Comparison of ENCODE assay signal across 1 cellular context in the genomic region with DNA sequence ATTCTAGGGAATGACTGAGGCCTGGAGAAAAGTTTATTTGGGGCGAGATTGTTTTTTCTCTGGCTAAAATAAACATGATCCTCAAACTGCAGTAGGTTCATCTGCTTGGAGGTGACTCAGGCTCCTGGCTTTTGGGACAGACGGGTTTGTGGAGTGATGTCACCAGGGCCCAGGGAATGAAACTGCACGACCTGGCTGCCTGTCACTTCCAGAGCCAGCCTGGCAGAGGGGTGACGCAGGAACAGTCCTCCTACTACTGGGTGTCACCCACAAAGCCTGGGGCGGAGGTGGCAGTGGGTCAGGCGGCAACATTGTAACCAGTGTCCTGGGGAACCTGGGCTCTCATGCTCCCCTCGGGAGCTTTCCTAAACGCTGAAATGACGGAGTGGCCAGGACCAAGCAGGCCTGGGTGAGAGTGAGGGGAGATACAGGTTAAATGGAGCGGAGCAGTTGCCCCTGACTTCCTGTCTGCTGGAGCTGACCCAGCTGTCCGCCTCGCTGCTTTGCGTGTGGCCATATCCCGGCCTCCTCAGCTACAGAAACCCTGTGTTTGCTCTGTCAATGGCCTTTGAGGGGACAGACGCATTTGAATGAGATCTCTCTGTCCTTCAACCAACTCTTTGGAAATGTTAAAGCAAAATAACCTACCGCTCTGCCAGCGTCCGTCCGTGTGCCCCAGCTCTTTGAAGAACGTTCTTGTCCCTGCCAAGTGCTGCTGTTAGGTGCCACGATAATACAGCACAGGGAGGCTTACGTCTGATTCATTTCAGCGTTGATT.
A peak's percentile ranks its signal among the peaks of the same experiment; 100 is the strongest.
TF ChIP-seq lines count a peak whose summit lies in the region.

No MANE protein-coding gene starts in this region.

TF ChIP-seq in HepG2, 621 proteins besides CTCF, POLR2A, EP300 and RAD21 (continues in another document):
- TF ChIP-seq PHF20 (CRISPR knock-in tag; IDR thresholded peaks at IDR 0.05) (0 out of 2 replicates have a peak, but pooled peaks have one; percentile 32), RBAK (CRISPR knock-in tag; IDR thresholded peaks at IDR 0.05) (no peak), TAF1 (CRISPR knock-in tag; IDR thresholded peaks at IDR 0.05) (peak; percentile 16; the same call in 1 of the 2 replicates), SMYD3 (CRISPR knock-in tag; IDR thresholded peaks at IDR 0.05) (no peak), NRL (CRISPR knock-in tag; IDR thresholded peaks at IDR 0.05; ENCODE audit: borderline replicate concordance) (peak; percentile 45; the same call in 1 of the 2 replicates), HNRNPL (IDR thresholded peaks at IDR 0.05; ENCODE audit: low read depth, low read length) (peak; percentile 76), ZNF547 (CRISPR knock-in tag; IDR thresholded peaks at IDR 0.05) (0 out of 2 replicates have a peak, but pooled peaks have one; percentile 31), ZEB1 (IDR thresholded peaks at IDR 0.05; ENCODE audit: insufficient replicate concordance, low read depth) (no peak), ZNF652 (CRISPR knock-in tag; IDR thresholded peaks at IDR 0.05; ENCODE audit: borderline replicate concordance, low read depth) (no peak), ZNF790 (CRISPR knock-in tag; IDR thresholded peaks at IDR 0.05; ENCODE audit: borderline replicate concordance) (no peak), SP140L (CRISPR knock-in tag; IDR thresholded peaks at IDR 0.05; ENCODE audit: borderline replicate concordance) (no peak), ZNF33A (CRISPR knock-in tag; IDR thresholded peaks at IDR 0.05; ENCODE audit: borderline replicate concordance) (no peak), TCF12 (IDR thresholded peaks at IDR 0.05) (no peak), TCF12 (CRISPR knock-in tag; IDR thresholded peaks at IDR 0.05) (no peak), NFIB (CRISPR knock-in tag; IDR thresholded peaks at IDR 0.05; ENCODE audit: borderline replicate concordance) (no peak), PHF8 (CRISPR knock-in tag; IDR thresholded peaks at IDR 0.05) (peak; percentile 6; the same call in 1 of the 2 replicates), GABPB1 (CRISPR knock-in tag; IDR thresholded peaks at IDR 0.05) (0 out of 2 replicates have a peak, but pooled peaks have one; percentile 42), ZBTB21 (CRISPR knock-in tag; IDR thresholded peaks at IDR 0.05) (0 out of 2 replicates have a peak, but pooled peaks have one; percentile 26), U2AF2 (IDR thresholded peaks at IDR 0.05; ENCODE audit: low read depth, low read length) (no peak), SALL1 (CRISPR knock-in tag; IDR thresholded peaks at IDR 0.05) (peak; percentile 57), KDM4B (CRISPR knock-in tag; IDR thresholded peaks at IDR 0.05) (no peak), LCORL (IDR thresholded peaks at IDR 0.05) (no peak), LCORL (CRISPR knock-in tag; IDR thresholded peaks at IDR 0.05) (peak; percentile 49; the same call in 1 of the 2 replicates), ZNF788 (CRISPR knock-in tag; IDR thresholded peaks at IDR 0.05; ENCODE audit: borderline replicate concordance) (0 out of 2 replicates have a peak, but pooled peaks have one; percentile 26), GABPA (IDR thresholded peaks at IDR 0.05; ENCODE audit: low read depth, low read length) (no peak), GABPA (CRISPR knock-in tag; IDR thresholded peaks at IDR 0.05; ENCODE audit: low read depth) (0 out of 2 replicates have a peak, but pooled peaks have one; percentile 18), MED8 (CRISPR knock-in tag; IDR thresholded peaks at IDR 0.05; ENCODE audit: insufficient replicate concordance) (no peak), ZNF251 (CRISPR knock-in tag; IDR thresholded peaks at IDR 0.05) (no peak), ZNF746 (CRISPR knock-in tag; IDR thresholded peaks at IDR 0.05) (no peak), FOXC1 (CRISPR knock-in tag; IDR thresholded peaks at IDR 0.05; ENCODE audit: borderline replicate concordance) (no peak)
- TF ChIP-seq, protein P1, sequence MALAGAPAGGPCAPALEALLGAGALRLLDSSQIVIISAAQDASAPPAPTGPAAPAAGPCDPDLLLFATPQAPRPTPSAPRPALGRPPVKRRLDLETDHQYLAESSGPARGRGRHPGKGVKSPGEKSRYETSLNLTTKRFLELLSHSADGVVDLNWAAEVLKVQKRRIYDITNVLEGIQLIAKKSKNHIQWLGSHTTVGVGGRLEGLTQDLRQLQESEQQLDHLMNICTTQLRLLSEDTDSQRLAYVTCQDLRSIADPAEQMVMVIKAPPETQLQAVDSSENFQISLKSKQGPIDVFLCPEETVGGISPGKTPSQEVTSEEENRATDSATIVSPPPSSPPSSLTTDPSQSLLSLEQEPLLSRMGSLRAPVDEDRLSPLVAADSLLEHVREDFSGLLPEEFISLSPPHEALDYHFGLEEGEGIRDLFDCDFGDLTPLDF (CRISPR knock-in tag; IDR thresholded peaks at IDR 0.05), result no peak
- TF ChIP-seq, protein P2, sequence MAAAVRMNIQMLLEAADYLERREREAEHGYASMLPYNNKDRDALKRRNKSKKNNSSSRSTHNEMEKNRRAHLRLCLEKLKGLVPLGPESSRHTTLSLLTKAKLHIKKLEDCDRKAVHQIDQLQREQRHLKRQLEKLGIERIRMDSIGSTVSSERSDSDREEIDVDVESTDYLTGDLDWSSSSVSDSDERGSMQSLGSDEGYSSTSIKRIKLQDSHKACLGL (CRISPR knock-in tag; IDR thresholded peaks at IDR 0.05), result no peak
- TF ChIP-seq, protein P3, sequence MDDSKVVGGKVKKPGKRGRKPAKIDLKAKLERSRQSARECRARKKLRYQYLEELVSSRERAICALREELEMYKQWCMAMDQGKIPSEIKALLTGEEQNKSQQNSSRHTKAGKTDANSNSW (CRISPR knock-in tag; IDR thresholded peaks at IDR 0.05; ENCODE audit: borderline replicate concordance), result no peak
- TF ChIP-seq, protein P4, sequence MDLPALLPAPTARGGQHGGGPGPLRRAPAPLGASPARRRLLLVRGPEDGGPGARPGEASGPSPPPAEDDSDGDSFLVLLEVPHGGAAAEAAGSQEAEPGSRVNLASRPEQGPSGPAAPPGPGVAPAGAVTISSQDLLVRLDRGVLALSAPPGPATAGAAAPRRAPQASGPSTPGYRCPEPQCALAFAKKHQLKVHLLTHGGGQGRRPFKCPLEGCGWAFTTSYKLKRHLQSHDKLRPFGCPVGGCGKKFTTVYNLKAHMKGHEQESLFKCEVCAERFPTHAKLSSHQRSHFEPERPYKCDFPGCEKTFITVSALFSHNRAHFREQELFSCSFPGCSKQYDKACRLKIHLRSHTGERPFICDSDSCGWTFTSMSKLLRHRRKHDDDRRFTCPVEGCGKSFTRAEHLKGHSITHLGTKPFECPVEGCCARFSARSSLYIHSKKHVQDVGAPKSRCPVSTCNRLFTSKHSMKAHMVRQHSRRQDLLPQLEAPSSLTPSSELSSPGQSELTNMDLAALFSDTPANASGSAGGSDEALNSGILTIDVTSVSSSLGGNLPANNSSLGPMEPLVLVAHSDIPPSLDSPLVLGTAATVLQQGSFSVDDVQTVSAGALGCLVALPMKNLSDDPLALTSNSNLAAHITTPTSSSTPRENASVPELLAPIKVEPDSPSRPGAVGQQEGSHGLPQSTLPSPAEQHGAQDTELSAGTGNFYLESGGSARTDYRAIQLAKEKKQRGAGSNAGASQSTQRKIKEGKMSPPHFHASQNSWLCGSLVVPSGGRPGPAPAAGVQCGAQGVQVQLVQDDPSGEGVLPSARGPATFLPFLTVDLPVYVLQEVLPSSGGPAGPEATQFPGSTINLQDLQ (CRISPR knock-in tag; IDR thresholded peaks at IDR 0.05), result 0 out of 2 replicates have a peak, but pooled peaks have one; percentile 57
- TF ChIP-seq, protein P5, sequence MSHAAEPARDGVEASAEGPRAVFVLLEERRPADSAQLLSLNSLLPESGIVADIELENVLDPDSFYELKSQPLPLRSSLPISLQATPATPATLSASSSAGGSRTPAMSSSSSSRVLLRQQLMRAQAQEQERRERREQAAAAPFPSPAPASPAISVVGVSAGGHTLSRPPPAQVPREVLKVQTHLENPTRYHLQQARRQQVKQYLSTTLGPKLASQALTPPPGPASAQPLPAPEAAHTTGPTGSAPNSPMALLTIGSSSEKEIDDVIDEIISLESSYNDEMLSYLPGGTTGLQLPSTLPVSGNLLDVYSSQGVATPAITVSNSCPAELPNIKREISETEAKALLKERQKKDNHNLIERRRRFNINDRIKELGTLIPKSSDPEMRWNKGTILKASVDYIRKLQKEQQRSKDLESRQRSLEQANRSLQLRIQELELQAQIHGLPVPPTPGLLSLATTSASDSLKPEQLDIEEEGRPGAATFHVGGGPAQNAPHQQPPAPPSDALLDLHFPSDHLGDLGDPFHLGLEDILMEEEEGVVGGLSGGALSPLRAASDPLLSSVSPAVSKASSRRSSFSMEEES (CRISPR knock-in tag; IDR thresholded peaks at IDR 0.05), result no peak
- TF ChIP-seq, protein P6, sequence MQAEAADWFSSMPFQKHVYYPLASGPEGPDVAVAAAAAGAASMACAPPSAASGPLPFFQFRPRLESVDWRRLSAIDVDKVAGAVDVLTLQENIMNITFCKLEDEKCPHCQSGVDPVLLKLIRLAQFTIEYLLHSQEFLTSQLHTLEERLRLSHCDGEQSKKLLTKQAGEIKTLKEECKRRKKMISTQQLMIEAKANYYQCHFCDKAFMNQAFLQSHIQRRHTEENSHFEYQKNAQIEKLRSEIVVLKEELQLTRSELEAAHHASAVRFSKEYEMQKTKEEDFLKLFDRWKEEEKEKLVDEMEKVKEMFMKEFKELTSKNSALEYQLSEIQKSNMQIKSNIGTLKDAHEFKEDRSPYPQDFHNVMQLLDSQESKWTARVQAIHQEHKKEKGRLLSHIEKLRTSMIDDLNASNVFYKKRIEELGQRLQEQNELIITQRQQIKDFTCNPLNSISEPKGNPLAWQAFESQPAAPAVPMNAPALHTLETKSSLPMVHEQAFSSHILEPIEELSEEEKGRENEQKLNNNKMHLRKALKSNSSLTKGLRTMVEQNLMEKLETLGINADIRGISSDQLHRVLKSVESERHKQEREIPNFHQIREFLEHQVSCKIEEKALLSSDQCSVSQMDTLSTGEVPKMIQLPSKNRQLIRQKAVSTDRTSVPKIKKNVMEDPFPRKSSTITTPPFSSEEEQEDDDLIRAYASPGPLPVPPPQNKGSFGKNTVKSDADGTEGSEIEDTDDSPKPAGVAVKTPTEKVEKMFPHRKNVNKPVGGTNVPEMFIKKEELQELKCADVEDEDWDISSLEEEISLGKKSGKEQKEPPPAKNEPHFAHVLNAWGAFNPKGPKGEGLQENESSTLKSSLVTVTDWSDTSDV (CRISPR knock-in tag; IDR thresholded peaks at IDR 0.05), result 0 out of 2 replicates have a peak, but pooled peaks have one; percentile 34
- TF ChIP-seq, protein P7, sequence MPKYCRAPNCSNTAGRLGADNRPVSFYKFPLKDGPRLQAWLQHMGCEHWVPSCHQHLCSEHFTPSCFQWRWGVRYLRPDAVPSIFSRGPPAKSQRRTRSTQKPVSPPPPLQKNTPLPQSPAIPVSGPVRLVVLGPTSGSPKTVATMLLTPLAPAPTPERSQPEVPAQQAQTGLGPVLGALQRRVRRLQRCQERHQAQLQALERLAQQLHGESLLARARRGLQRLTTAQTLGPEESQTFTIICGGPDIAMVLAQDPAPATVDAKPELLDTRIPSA (CRISPR knock-in tag; IDR thresholded peaks at IDR 0.05; ENCODE audit: borderline replicate concordance), result no peak
- TF ChIP-seq, protein P8, sequence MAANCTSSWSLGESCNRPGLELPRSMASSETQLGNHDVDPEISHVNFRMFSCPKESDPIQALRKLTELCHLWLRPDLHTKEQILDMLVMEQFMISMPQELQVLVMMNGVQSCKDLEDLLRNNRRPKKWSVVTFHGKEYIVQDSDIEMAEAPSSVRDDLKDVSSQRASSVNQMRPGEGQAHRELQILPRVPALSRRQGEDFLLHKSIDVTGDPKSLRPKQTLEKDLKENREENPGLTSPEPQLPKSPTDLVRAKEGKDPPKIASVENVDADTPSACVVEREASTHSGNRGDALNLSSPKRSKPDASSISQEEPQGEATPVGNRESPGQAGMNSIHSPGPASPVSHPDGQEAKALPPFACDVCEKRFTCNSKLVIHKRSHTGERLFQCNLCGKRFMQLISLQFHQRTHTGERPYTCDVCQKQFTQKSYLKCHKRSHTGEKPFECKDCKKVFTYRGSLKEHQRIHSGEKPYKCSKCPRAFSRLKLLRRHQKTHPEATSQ (CRISPR knock-in tag; IDR thresholded peaks at IDR 0.05; ENCODE audit: borderline replicate concordance), result no peak
- TF ChIP-seq, protein P9, sequence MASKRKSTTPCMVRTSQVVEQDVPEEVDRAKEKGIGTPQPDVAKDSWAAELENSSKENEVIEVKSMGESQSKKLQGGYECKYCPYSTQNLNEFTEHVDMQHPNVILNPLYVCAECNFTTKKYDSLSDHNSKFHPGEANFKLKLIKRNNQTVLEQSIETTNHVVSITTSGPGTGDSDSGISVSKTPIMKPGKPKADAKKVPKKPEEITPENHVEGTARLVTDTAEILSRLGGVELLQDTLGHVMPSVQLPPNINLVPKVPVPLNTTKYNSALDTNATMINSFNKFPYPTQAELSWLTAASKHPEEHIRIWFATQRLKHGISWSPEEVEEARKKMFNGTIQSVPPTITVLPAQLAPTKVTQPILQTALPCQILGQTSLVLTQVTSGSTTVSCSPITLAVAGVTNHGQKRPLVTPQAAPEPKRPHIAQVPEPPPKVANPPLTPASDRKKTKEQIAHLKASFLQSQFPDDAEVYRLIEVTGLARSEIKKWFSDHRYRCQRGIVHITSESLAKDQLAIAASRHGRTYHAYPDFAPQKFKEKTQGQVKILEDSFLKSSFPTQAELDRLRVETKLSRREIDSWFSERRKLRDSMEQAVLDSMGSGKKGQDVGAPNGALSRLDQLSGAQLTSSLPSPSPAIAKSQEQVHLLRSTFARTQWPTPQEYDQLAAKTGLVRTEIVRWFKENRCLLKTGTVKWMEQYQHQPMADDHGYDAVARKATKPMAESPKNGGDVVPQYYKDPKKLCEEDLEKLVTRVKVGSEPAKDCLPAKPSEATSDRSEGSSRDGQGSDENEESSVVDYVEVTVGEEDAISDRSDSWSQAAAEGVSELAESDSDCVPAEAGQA (IDR thresholded peaks at IDR 0.05; ENCODE audit: low read depth), result no peak
- TF ChIP-seq, protein P9 (CRISPR knock-in tag; IDR thresholded peaks at IDR 0.05; ENCODE audit: borderline replicate concordance), result no peak
